ENCODE assay signal across 13 cellular contexts in genomic region chr11:26849009-26849408, GRCh38.
DNase-seq lines count a peak whose midpoint lies in the region; ATAC-seq and TF ChIP-seq lines count a peak whose summit lies in the region.
"Had no signal": no experiment of that assay in that cellular context is flagged by ENCODE, and none has a peak within 500 bp of the region (broad histone marks: within the 10 kb centered on the region; RNA-seq: fewer than 3 reads in every experiment).

No MANE protein-coding gene starts in this region.

- intact Hi-C loops in body of pancreas (cut with DNase I) (no loop called here), left ventricle myocardium superior (cut with micrococcal nuclease) (no loop called here), sigmoid colon (cut with DNase I) (loop anchor here (5.0 to 10.0 kb wide), 2 partner anchors 78 to 146 kb away; partner anchors contain the start of gene FIBIN)

- no peak for TF ChIP-seq CTCF in body of pancreas (IDR thresholded peaks at IDR 0.05)
- no peak for TF ChIP-seq CTCF in sigmoid colon (IDR thresholded peaks at IDR 0.05)

- no peak for TF ChIP-seq EP300 in sigmoid colon (IDR thresholded peaks at IDR 0.05)

- H3K9ac ChIP-seq in GM23248 = no peak overlapping the region
- H3K9ac ChIP-seq: BLaER1 had no signal

- 0 out of 2 replicates have a peak overlapping the region, but pooled peaks have one; percentile 51 for H2AFZ ChIP-seq in GM23248

- no peak for ATAC-seq in body of pancreas
- peak; percentile 83 for ATAC-seq in left ventricle myocardium superior
- no peak for ATAC-seq in HG03342 (IDR thresholded peaks at IDR 0.05; ENCODE audit: unreplicated experiment)

- 25 to 28% methylated on average over 6 of the region's 6 CpGs for WGBS in GM23248 (ENCODE audit: low coverage in 1 of 2, low lambda C conversion rate in 2 of 2, missing lambda C conversion rate in 2 of 2), 2 experiments
- 11% methylated on average over 6 of the region's 6 CpGs for WGBS in body of pancreas, 2 donors
- 15 to 45% methylated on average over 6 of the region's 6 CpGs for WGBS in sigmoid colon, 2 donors

- H3F3A ChIP-seq in GM23248 (ENCODE audit: insufficient read depth) = peaks cover 2% of the 10 kb centered on the region; the same call in 1 of the 2 replicates

- no peaks in the 10 kb centered on the region for H4K20me1 ChIP-seq in GM23248 (ENCODE audit: insufficient read depth)
- H4K20me1 ChIP-seq: BLaER1 had no signal

- in situ Hi-C loops in GM23248 (cut with MboI) = loop anchor here (10.0 kb wide), 1 partner anchor 64 kb away; no protein-coding TSS in a partner anchor

- H3K4me3 ChIP-seq in GM23248 (no peak overlapping the region), body of pancreas (no peak overlapping the region), sigmoid colon (no peak overlapping the region)
- H3K4me3 ChIP-seq: BLaER1 had no signal

- H3K9me2 ChIP-seq in GM23248 (ENCODE audit: insufficient read depth) = no peaks in the 10 kb centered on the region; the same call in 1 of the 2 replicates

- peaks cover 38% of the 10 kb centered on the region for H3K4me1 ChIP-seq in GM23248 (ENCODE audit: insufficient read depth)
- no peaks in the 10 kb centered on the region for H3K4me1 ChIP-seq in body of pancreas
- peaks cover 0 to 50% (median 28%) of the 10 kb centered on the region in 4 donors for H3K4me1 ChIP-seq in sigmoid colon
- H3K4me1 ChIP-seq: BLaER1 had no signal

- H3K9me3 ChIP-seq in GM23248 (ENCODE audit: low read depth) = no peaks in the 10 kb centered on the region
- no peaks in the 10 kb centered on the region for H3K9me3 ChIP-seq in body of pancreas
- no peaks in the 10 kb centered on the region for H3K9me3 ChIP-seq in sigmoid colon
- H3K9me3 ChIP-seq: BLaER1 had no signal

- no peak for TF ChIP-seq POLR2A in body of pancreas (IDR thresholded peaks at IDR 0.05)
- TF ChIP-seq POLR2A in sigmoid colon (IDR thresholded peaks at IDR 0.05) = no peak

- H3K79me2 ChIP-seq in GM23248 (ENCODE audit: insufficient read depth) = no peaks in the 10 kb centered on the region

- H3K36me3 ChIP-seq in GM23248 (ENCODE audit: low read depth) (no peaks in the 10 kb centered on the region), body of pancreas (replicated peaks in 1 of 2; ENCODE audit: insufficient read depth in 1 of 2, low read depth in 2 of 2) (no peaks in the 10 kb centered on the region), sigmoid colon (no peaks in the 10 kb centered on the region)
- H3K36me3 ChIP-seq: BLaER1 had no signal

- H3K27ac ChIP-seq in GM23248 (no peak overlapping the region), body of pancreas (no peak overlapping the region), sigmoid colon (peak overlapping the region; percentile 31 to 68 (median 60))
- H3K27ac ChIP-seq: BLaER1 had no signal

- no peak overlapping the region for H3K4me2 ChIP-seq in GM23248 (ENCODE audit: unreplicated experiment)
- H3K4me2 ChIP-seq: BLaER1 had no signal

- no peak for DNase-seq in GM23248
- DNase-seq in body of pancreas = peak in 3 of 4 donors; percentile 8 to 37 (median 18)
- peak; percentile 70 for DNase-seq in left ventricle myocardium superior
- DNase-seq in sigmoid colon = peak; percentile 81
- no peak for DNase-seq in NCI-H2196 (lab: John Stamatoyannopoulos, UW; ENCODE audit: unreplicated experiment)
- DNase-seq in activated effector memory CD4-positive, alpha-beta T cell treated with Interleukin-2 at 50 U/mL for 16 hours = no peak
- no peak for DNase-seq in NCI-H1436 (lab: John Stamatoyannopoulos, UW)
- DNase-seq: activated B cell treated with CpG ODN at 0.5 μM for 24 hours; activated naive CD4-positive, alpha-beta T cell treated with anti-CD3 and anti-CD28 coated beads, Interleukin-2, amount 50 U/mL, for 16 hours; NCI-H2107; stimulated activated CD4-positive, alpha-beta T cell treated with anti-CD3 and anti-CD28 coated beads, Interleukin-2, amount 100 ng/mL, for 24 hours had no signal

- H3K27me3 ChIP-seq in GM23248 (replicated peaks; ENCODE audit: insufficient read depth) = no peaks in the 10 kb centered on the region
- no peaks in the 10 kb centered on the region for H3K27me3 ChIP-seq in body of pancreas
- H3K27me3 ChIP-seq in sigmoid colon = no peaks in the 10 kb centered on the region
- H3K27me3 ChIP-seq: BLaER1 had no signal

Comparison
In these comparisons a context has a peak if more than half of its experiments do, and no peak if none do; other contexts are left out.
1. DNase-seq: peak in body of pancreas (3 of 4), left ventricle myocardium superior (single experiment) and sigmoid colon (single experiment); none in GM23248 (single experiment), NCI-H2196 (single experiment), activated effector memory CD4-positive, alpha-beta T cell treated with Interleukin-2 at 50 U/mL for 16 hours (single experiment) and NCI-H1436 (single experiment).
2. H3K27ac ChIP-seq: peak in sigmoid colon (4 of 4); none in GM23248 (single experiment) and body of pancreas (0 of 4).